In genomic region chr7:149278396-149278795, GRCh38 we compare ENCODE assay signal across 35 cellular contexts.
"Had no signal": no experiment of that assay in that cellular context is flagged by ENCODE, and none has a peak within 500 bp of the region (broad histone marks: within the 10 kb centered on the region; RNA-seq: fewer than 3 reads in every experiment).

No MANE protein-coding gene starts in this region.

- H3K9me3 Mint-ChIP-seq: activated CD8-positive, alpha-beta T cell treated with anti-CD3 and anti-CD28 coated beads for 36 hours; activated naive CD4-positive, alpha-beta T cell treated with anti-CD3 and anti-CD28 coated beads, Interleukin-2, amount 50 U/mL, for 72 hours; activated T-helper 17 cell treated with anti-CD3 and anti-CD28 coated beads, Interleukin-2, amount 50 U/mL, for 72 hours had no signal

- ATAC-seq: activated CD8-positive, alpha-beta T cell treated with anti-CD3 and anti-CD28 coated beads for 36 hours; activated naive CD4-positive, alpha-beta T cell treated with anti-CD3 and anti-CD28 coated beads, Interleukin-2, amount 50 U/mL, for 72 hours; activated T-cell treated with anti-CD3 and anti-CD28 coated beads, Interleukin-2, amount 50 U/mL, for 72 hours; activated T-helper 17 cell treated with anti-CD3 and anti-CD28 coated beads, Interleukin-2, amount 50 U/mL, for 72 hours; SK-N-SH treated with all-trans-retinoic acid at 6 μM for 48 hours had no signal

- H3K27ac Mint-ChIP-seq: activated B cell treated with CpG ODN at 0.5 μM for 24 hours; activated CD8-positive, alpha-beta T cell treated with anti-CD3 and anti-CD28 coated beads for 36 hours; activated T-cell treated with anti-CD3 and anti-CD28 coated beads, Interleukin-2, amount 50 U/mL, for 72 hours; activated T-helper 17 cell treated with anti-CD3 and anti-CD28 coated beads, Interleukin-2, amount 50 U/mL, for 72 hours had no signal

- H3K27me3 ChIP-seq: brain microvascular endothelial cell had no signal

- DNase-seq: activated B cell treated with CpG ODN at 0.5 μM for 24 hours; activated CD4-positive, alpha-beta T cell treated with anti-CD3 and anti-CD28 coated beads for 4 hours; activated CD4-positive, alpha-beta T cell treated with anti-CD3 and anti-CD28 coated beads, Interleukin-2, amount 50 U/mL, for 4 hours; activated CD4-positive, CD25-positive, alpha-beta regulatory T cell treated with anti-CD3 and anti-CD28 coated beads, Interleukin-2, amount 50 U/mL, for 72 hours; activated CD8-positive, alpha-beta T cell treated with anti-CD3 and anti-CD28 coated beads for 36 hours; activated effector memory CD4-positive, alpha-beta T cell treated with anti-CD3 and anti-CD28 coated beads, Interleukin-2, amount 50 U/mL, for 16 hours; activated naive CD4-positive, alpha-beta T cell treated with Interleukin-2 at 50 U/mL for 16 hours; activated T-cell treated with anti-CD3 and anti-CD28 coated beads, Interleukin-2, amount 50 U/mL, for 72 hours; amniotic stem cell; brain microvascular endothelial cell; central memory CD4-positive, alpha-beta T cell; MM.1S; NCI-H1092 treated with DMSO at 0.1 percent for 48 hours; NCI-H1417; NCI-H146; NCI-H187; NCI-H2029 treated with DMSO at 0.1 percent for 48 hours; NCI-H2107; NCI-H2171; NCI-H510A; NCI-H526; NCI-H748 treated with DMSO at 0.1 percent for 48 hours; NK-92 treated with Interleukin-12 subunit alpha and Interleukin-12 subunit beta, amount 100 ng/mL, for 24 hours; PC-9; SHP77 treated with DMSO at 0.1 percent for 48 hours; SW 1271; T-helper 1 cell; T-helper 2 cell; T-helper 9 cell had no signal

- H3K4me3 ChIP-seq: PC-9 had no signal

- H3K4me2 ChIP-seq: KMS-11, PC-9 had no signal

- H2AFZ ChIP-seq: PC-9 had no signal

- H3K27me3 Mint-ChIP-seq: activated B cell treated with CpG ODN at 0.5 μM for 24 hours; activated CD8-positive, alpha-beta T cell treated with anti-CD3 and anti-CD28 coated beads for 36 hours; activated T-helper 17 cell treated with anti-CD3 and anti-CD28 coated beads, Interleukin-2, amount 50 U/mL, for 72 hours had no signal

- H3K27ac ChIP-seq: brain microvascular endothelial cell, KMS-11, PC-9, VCaP had no signal

- H3K4me3 Mint-ChIP-seq: activated B cell treated with CpG ODN at 0.5 μM for 24 hours; activated CD8-positive, alpha-beta T cell treated with anti-CD3 and anti-CD28 coated beads for 36 hours; activated T-cell treated with anti-CD3 and anti-CD28 coated beads, Interleukin-2, amount 50 U/mL, for 72 hours; activated T-helper 17 cell treated with anti-CD3 and anti-CD28 coated beads, Interleukin-2, amount 50 U/mL, for 72 hours had no signal

- H3K9ac ChIP-seq: KMS-11 had no signal

- FAIRE-seq: RCC 7860 had no signal
